In genomic region chr10:75110006-75110632, GRCh38 we compare ENCODE assay signal across 9 cellular contexts. TPM values are rescaled to one million over a fixed set of nuclear protein-coding genes. Genes with fewer than 3 reads are reported as not detected.
A peak's percentile ranks its signal among the peaks of the same experiment; 100 is the strongest.
DNase-seq lines count a peak whose midpoint lies in the region; ATAC-seq and TF ChIP-seq lines count a peak whose summit lies in the region.
"Had no signal": no experiment of that assay in that cellular context is flagged by ENCODE, and none has a peak within 500 bp of the region (broad histone marks: within the 10 kb centered on the region; RNA-seq: fewer than 3 reads in every experiment).

No MANE protein-coding gene starts in this region.

- peak overlapping the region; percentile 97 for H3K27ac Mint-ChIP-seq in CD8-positive, alpha-beta T cell
- H3K27ac Mint-ChIP-seq in effector memory CD8-positive, alpha-beta T cell, result peak overlapping the region; percentile 90 to 95

- H3K4me1 ChIP-seq in CD8-positive, alpha-beta T cell (ENCODE audit: insufficient read depth, low read length), result peaks cover 20% of the 10 kb centered on the region
- H3K4me1 ChIP-seq in OCI-LY1 (ENCODE audit: insufficient read depth, low read length, severe bottlenecking), result peaks cover 41% of the 10 kb centered on the region
- no peaks in the 10 kb centered on the region for H3K4me1 ChIP-seq in neuronal stem cell (ENCODE audit: control insufficient read depth in 2 of 2, insufficient read depth in 1 of 2, low read depth in 1 of 2, low read length in 2 of 2)

- H3K4me3 ChIP-seq in CD8-positive, alpha-beta T cell (ENCODE audit: low read depth, low read length), result peak overlapping the region; percentile 68
- H3K4me3 ChIP-seq in OCI-LY1 (ENCODE audit: low read depth, low read length, poor library complexity, severe bottlenecking), result peak overlapping the region; percentile 94
- H3K4me3 ChIP-seq in neuronal stem cell (ENCODE audit: low read length in 2 of 2), result peak overlapping the region in 1 of 2 donors; percentile 68

- no peak overlapping the region for H3K4ac ChIP-seq in neuronal stem cell (ENCODE audit: low read length)

- no peaks in the 10 kb centered on the region for H3K79me1 ChIP-seq in neuronal stem cell (ENCODE audit: low read depth, low read length)

- no peaks in the 10 kb centered on the region for H3K9me2 ChIP-seq in OCI-LY1 (ENCODE audit: low read depth, low read length)

- peak overlapping the region; percentile 77 for H4K91ac ChIP-seq in neuronal stem cell (ENCODE audit: low read depth, low read length, poor library complexity)

- no peaks in the 10 kb centered on the region for H3K27me3 Mint-ChIP-seq in CD8-positive, alpha-beta T cell (ENCODE audit: low read depth)
- no peaks in the 10 kb centered on the region for H3K27me3 Mint-ChIP-seq in effector memory CD8-positive, alpha-beta T cell

- H3K9ac ChIP-seq in OCI-LY1 (ENCODE audit: low read length) (no peak overlapping the region), neuronal stem cell (ENCODE audit: low read depth, low read length, poor library complexity) (no peak overlapping the region)

- no peak for TF ChIP-seq CTCF in CD8-positive, alpha-beta T cell (IDR thresholded peaks at IDR 0.05)
- TF ChIP-seq CTCF in OCI-LY1 (IDR thresholded peaks at IDR 0.05; ENCODE audit: low read length), result no peak

- H3K36me3 Mint-ChIP-seq in CD8-positive, alpha-beta T cell, result peaks cover 5% of the 10 kb centered on the region
- peaks cover 26% of the 10 kb centered on the region for H3K36me3 Mint-ChIP-seq in effector memory CD8-positive, alpha-beta T cell (ENCODE audit: insufficient read depth)

- peak overlapping the region; percentile 32 for H3K23ac ChIP-seq in neuronal stem cell (ENCODE audit: low read depth, low read length, poor library complexity)

- H3K27me3 ChIP-seq in CD8-positive, alpha-beta T cell (ENCODE audit: insufficient read depth, low read length), result no peaks in the 10 kb centered on the region
- no peaks in the 10 kb centered on the region for H3K27me3 ChIP-seq in OCI-LY1 (ENCODE audit: insufficient read depth, low read length)
- H3K27me3 ChIP-seq in neuronal stem cell (ENCODE audit: control insufficient read depth in 3 of 3, insufficient read depth in 3 of 3, low read depth in 1 of 3, low read length in 3 of 3), result no peaks in the 10 kb centered on the region

- H2BK15ac ChIP-seq in neuronal stem cell (ENCODE audit: low read length), result peak overlapping the region; percentile 96

- no peaks in the 10 kb centered on the region for H3K9me3 ChIP-seq in CD8-positive, alpha-beta T cell (ENCODE audit: low read length)
- H3K9me3 ChIP-seq in OCI-LY1 (ENCODE audit: low read length) (no peaks in the 10 kb centered on the region), neuronal stem cell (replicated peaks in 1 of 2; ENCODE audit: control insufficient read depth in 2 of 2, insufficient read depth in 1 of 2, low read depth in 1 of 2, low read length in 2 of 2) (no peaks in the 10 kb centered on the region)

- no peaks in the 10 kb centered on the region for H3K9me3 Mint-ChIP-seq in CD8-positive, alpha-beta T cell
- no peaks in the 10 kb centered on the region for H3K9me3 Mint-ChIP-seq in effector memory CD8-positive, alpha-beta T cell

- H3K4me1 Mint-ChIP-seq in CD8-positive, alpha-beta T cell (ENCODE audit: low read depth), result peaks cover 49% of the 10 kb centered on the region
- peaks cover 40 to 41% of the 10 kb centered on the region in 2 donors for H3K4me1 Mint-ChIP-seq in effector memory CD8-positive, alpha-beta T cell (ENCODE audit: low read depth in 2 of 2)

- intact Hi-C loops in CD8-positive, alpha-beta T cell (cut with DNase I, micrococcal nuclease), result loop anchor here in 1 of 2 experiments (5.0 to 10.0 kb wide), 4 partner anchors 55 to 1235 kb away; partner anchors contain the start of genes CAMK2G and VCL
- intact Hi-C loops in left colon (cut with DNase I, micrococcal nuclease), result loop anchor here in 1 of 2 donors (5.0 kb wide), 1 partner anchor 127 kb away; the partner anchor contains the start of gene COMTD1

- DNase-seq in CD8-positive, alpha-beta T cell, result peak in 1 of 7 experiments; percentile 46
- DNase-seq in effector memory CD8-positive, alpha-beta T cell, result no peak
- no peak for DNase-seq in neuronal stem cell (ENCODE audit: low spot score)
- no peak for DNase-seq in CD1c-positive myeloid dendritic cell (ENCODE audit: extremely low spot score)
- DNase-seq in left colon, result no peak
- no peak for DNase-seq in NCI-H2081 treated with DMSO at 0.1 percent for 48 hours (lab: John Stamatoyannopoulos, UW)
- DNase-seq: NCI-H146 had no signal

- CTCF ChIA-PET in CD8-positive, alpha-beta T cell (lab: Charles Lee), result interaction anchor here (1.0 to 4.3 kb wide), 3 partner anchors 10 to 866 kb away, joined by 4 to 25 read pairs (median 4); partner anchors contain the start of gene COMTD1

- no peak for ATAC-seq in CD8-positive, alpha-beta T cell
- no peak for ATAC-seq in effector memory CD8-positive, alpha-beta T cell (replicated peaks)
- ATAC-seq in GM19467 (IDR thresholded peaks at IDR 0.05; ENCODE audit: unreplicated experiment) (no peak), left colon (no peak)

- H3K4me3 Mint-ChIP-seq in CD8-positive, alpha-beta T cell, result peak overlapping the region; percentile 83
- peak overlapping the region; percentile 90 to 94 for H3K4me3 Mint-ChIP-seq in effector memory CD8-positive, alpha-beta T cell

- H3K18ac ChIP-seq in neuronal stem cell (ENCODE audit: low read length), result peak overlapping the region; percentile 54

- H2BK12ac ChIP-seq in neuronal stem cell (ENCODE audit: low read length), result no peak overlapping the region

- H2BK120ac ChIP-seq in neuronal stem cell (ENCODE audit: low read depth, low read length), result no peak overlapping the region

- H2AK5ac ChIP-seq in neuronal stem cell (ENCODE audit: low read depth, low read length), result peak overlapping the region; percentile 90

- no peak overlapping the region for H2AFZ ChIP-seq in OCI-LY1 (ENCODE audit: low read length)
- peak overlapping the region; percentile 9 for H2AFZ ChIP-seq in neuronal stem cell (ENCODE audit: low read length)

- WGBS in neuronal stem cell (ENCODE audit: extremely low coverage in 2 of 2, insufficient read length in 2 of 2, insufficient replicate concordance in 1 of 2), 2 donors, result no CpG with 5 or more reads among the region's 8 CpGs

- POLR2A ChIA-PET in CD8-positive, alpha-beta T cell (lab: Charles Lee), result interaction anchor here (1.7 to 2.7 kb wide), 2 partner anchors 10 to 101 kb away, joined by 7 to 11 read pairs; partner anchors contain the start of gene VDAC2

- H3K27ac ChIP-seq in CD8-positive, alpha-beta T cell (ENCODE audit: low read depth, low read length), result no peak overlapping the region
- H3K27ac ChIP-seq in OCI-LY1 (ENCODE audit: low read depth, low read length, poor library complexity, severe bottlenecking) (peak overlapping the region; percentile 90), neuronal stem cell (replicated peaks; ENCODE audit: low read length) (peak overlapping the region; percentile 95)

- peaks cover 29% of the 10 kb centered on the region for H3K79me2 ChIP-seq in OCI-LY1 (ENCODE audit: insufficient read depth, low read length)

- no peak overlapping the region for H2BK5ac ChIP-seq in neuronal stem cell (ENCODE audit: low read length)

- no peaks in the 10 kb centered on the region for H3K36me3 ChIP-seq in CD8-positive, alpha-beta T cell (ENCODE audit: insufficient read depth, low read length)
- H3K36me3 ChIP-seq in OCI-LY1 (ENCODE audit: insufficient read depth, low read length) (peaks cover 9% of the 10 kb centered on the region; the same call in 1 of the 2 replicates), neuronal stem cell (replicated peaks in 1 of 2; ENCODE audit: control insufficient read depth in 2 of 2, insufficient read depth in 2 of 2, low read length in 2 of 2) (no peaks in the 10 kb centered on the region)

- peak overlapping the region; percentile 95 for H4K8ac ChIP-seq in neuronal stem cell (ENCODE audit: low read depth, low read length)

- no peaks in the 10 kb centered on the region for H4K20me1 ChIP-seq in OCI-LY1 (ENCODE audit: insufficient read depth, low read length)

- peaks cover 5% of the 10 kb centered on the region; the same call in 1 of the 2 replicates for H3F3A ChIP-seq in OCI-LY1 (ENCODE audit: insufficient read depth, low read length)

- no peak overlapping the region for H3K14ac ChIP-seq in neuronal stem cell (ENCODE audit: low read length)

- H3K4me2 ChIP-seq in OCI-LY1 (ENCODE audit: low read length) (peak overlapping the region; percentile 68), neuronal stem cell (ENCODE audit: insufficient read depth, low read length, poor library complexity, severe bottlenecking) (no peak overlapping the region)

RNA-seq across cellular contexts. Expression of gene SAMD8, which starts 1.3 kb away (rescaled TPM):
- 10 to 100 TPM; 41.2 to 41.4 TPM for total RNA-seq in CD8-positive, alpha-beta T cell
- polyA plus RNA-seq in neuronal stem cell (2013, experiment 1 of 2), result 11.4 TPM
- 12.2 TPM for polyA plus RNA-seq in neuronal stem cell (2013, experiment 2 of 2)
- total RNA-seq in left colon, result 10 to 100 TPM; 12.0 to 20.3 TPM
